In the genomic region with DNA sequence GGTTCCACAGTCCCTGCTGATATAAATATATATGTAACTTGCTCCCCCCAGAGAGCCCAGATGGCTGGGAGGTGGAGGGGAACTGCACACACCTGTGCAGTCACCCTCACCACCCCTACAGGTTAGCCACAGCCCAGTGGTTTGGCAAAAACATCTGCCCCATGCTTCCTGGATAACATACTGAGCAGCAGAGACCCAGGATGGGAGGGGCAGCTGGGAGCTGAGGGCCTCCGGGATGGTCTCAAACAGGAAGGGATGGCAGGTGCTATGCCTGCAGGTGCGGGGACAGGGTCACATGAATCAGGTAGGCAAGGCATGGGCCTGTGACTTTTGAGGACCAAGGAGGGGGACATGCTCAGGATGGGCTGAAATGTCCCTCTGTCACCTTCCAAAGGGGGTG, we compare ENCODE assay signal across 15 cellular contexts.
DNase-seq lines count a peak whose midpoint lies in the region; ATAC-seq and TF ChIP-seq lines count a peak whose summit lies in the region.
"Had no signal": no experiment of that assay in that cellular context is flagged by ENCODE, and none has a peak within 500 bp of the region (broad histone marks: within the 10 kb centered on the region; RNA-seq: fewer than 3 reads in every experiment).

No MANE protein-coding gene starts in this region.

- ATAC-seq in GM18907 (IDR thresholded peaks at IDR 0.05; ENCODE audit: unreplicated experiment) (peak; percentile 45), GM18909 (IDR thresholded peaks at IDR 0.05; ENCODE audit: poor library complexity, unreplicated experiment) (no peak)

- H4K20me1 ChIP-seq in BLaER1 treated with 17β-estradiol and CSF1 and Interleukin-3, amounts not matched to agents 10 nM and 100 nM, result no peaks in the 10 kb centered on the region

- POLR2A ChIA-PET in CD8-positive, alpha-beta memory T cell (lab: Charles Lee), result interaction anchor here (1.3 kb wide), 1 partner anchor 9 kb away, joined by 3 read pairs; no protein-coding TSS in a partner anchor

- H3K4me1 Mint-ChIP-seq in CD8-positive, alpha-beta memory T cell, result peaks cover 24 to 42% (median 34%) of the 10 kb centered on the region in 3 donors

- H3K4me2 ChIP-seq in BLaER1 treated with 17β-estradiol and CSF1 and Interleukin-3, amounts not matched to agents 10 nM and 100 nM, result peak overlapping the region in 10 of 11 experiments; percentile 13 to 87 (median 71); a peak in 17 of 22 replicates

- H3K27me3 ChIP-seq in BLaER1 treated with 17β-estradiol and CSF1 and Interleukin-3, amounts not matched to agents 10 nM and 100 nM, result no peaks in the 10 kb centered on the region
- no peaks in the 10 kb centered on the region for H3K27me3 ChIP-seq in colonic mucosa
- no peaks in the 10 kb centered on the region for H3K27me3 ChIP-seq in CD8-positive, alpha-beta memory T cell (ENCODE audit: insufficient read depth, low read length, poor library complexity, severe bottlenecking)
- H3K27me3 ChIP-seq: vagina had no signal

- no peaks in the 10 kb centered on the region for H3K36me3 ChIP-seq in BLaER1 treated with 17β-estradiol and CSF1 and Interleukin-3, amounts not matched to agents 10 nM and 100 nM
- H3K36me3 ChIP-seq in colonic mucosa, result no peaks in the 10 kb centered on the region
- no peaks in the 10 kb centered on the region for H3K36me3 ChIP-seq in CD8-positive, alpha-beta memory T cell (ENCODE audit: insufficient read depth, low read length)
- H3K36me3 ChIP-seq: vagina had no signal

- DNase-seq in Jurkat, Clone E6-1 (ENCODE audit: low read depth, low spot score), result peak; percentile 71
- DNase-seq in colonic mucosa (no peak), foreskin melanocyte (no peak), head of caudate nucleus (no peak)
- DNase-seq in CD8-positive, alpha-beta memory T cell, result no peak
- DNase-seq: activated CD4-positive, alpha-beta T cell treated with anti-CD3 and anti-CD28 coated beads for 4 hours; activated naive CD4-positive, alpha-beta T cell treated with anti-CD3 and anti-CD28 coated beads, Interleukin-2, amount 50 U/mL, for 16 hours; CD4-positive, alpha-beta memory T cell; NCI-H345 had no signal

- intact Hi-C loops in colonic mucosa (cut with DNase I), result no loop called here
- intact Hi-C loops in head of caudate nucleus (cut with DNase I), result no loop called here

- no peak for TF ChIP-seq CTCF in colonic mucosa (IDR thresholded peaks at IDR 0.05)

- no peaks in the 10 kb centered on the region for H3K36me3 Mint-ChIP-seq in CD8-positive, alpha-beta memory T cell
- H3K36me3 Mint-ChIP-seq: CD4-positive, alpha-beta memory T cell had no signal

- H3K9me3 ChIP-seq in BLaER1 treated with 17β-estradiol and CSF1 and Interleukin-3, amounts not matched to agents 10 nM and 100 nM (replicated peaks in 1 of 11), result peaks cover 6 to 14% (median 9%) of the 10 kb centered on the region in 11 experiments; a peak in 17 of 22 replicates
- H3K9me3 ChIP-seq in colonic mucosa, result no peaks in the 10 kb centered on the region
- no peaks in the 10 kb centered on the region for H3K9me3 ChIP-seq in CD8-positive, alpha-beta memory T cell (ENCODE audit: low read length)
- H3K9me3 ChIP-seq: vagina had no signal

- CTCF ChIA-PET in CD8-positive, alpha-beta memory T cell (lab: Charles Lee), result interaction anchor here (1.0 kb wide), 1 partner anchor 60 kb away, joined by 3 read pairs; no protein-coding TSS in a partner anchor

- H3K9me3 Mint-ChIP-seq in CD8-positive, alpha-beta memory T cell, result no peaks in the 10 kb centered on the region

- H3K4me3 Mint-ChIP-seq in CD8-positive, alpha-beta memory T cell, result no peak overlapping the region
- H3K4me3 Mint-ChIP-seq: nephron had no signal

- H3K27me3 Mint-ChIP-seq in CD8-positive, alpha-beta memory T cell, result peaks cover 0 to 7% of the 10 kb centered on the region in 2 donors

- H3K9ac ChIP-seq in BLaER1 treated with 17β-estradiol and CSF1 and Interleukin-3, amounts not matched to agents 10 nM and 100 nM, result 0 out of 22 replicates have a peak overlapping the region, but pooled peaks of 1 of the 11 experiments have one; percentile 2
- peak overlapping the region in 1 of 2 donors; percentile 4 for H3K9ac ChIP-seq in colonic mucosa (ENCODE audit: low read depth in 2 of 2, low read length in 2 of 2)

- peak overlapping the region in 3 of 8 donors; percentile 60 to 66 (median 61) for H3K27ac Mint-ChIP-seq in CD8-positive, alpha-beta memory T cell

- H3K4me1 ChIP-seq in BLaER1 treated with 17β-estradiol and CSF1 and Interleukin-3, amounts not matched to agents 10 nM and 100 nM, result peaks cover 22 to 48% (median 39%) of the 10 kb centered on the region in 10 experiments
- peaks cover 3% of the 10 kb centered on the region for H3K4me1 ChIP-seq in colonic mucosa
- no peaks in the 10 kb centered on the region for H3K4me1 ChIP-seq in CD8-positive, alpha-beta memory T cell (ENCODE audit: insufficient read depth, low read length)

- no peak overlapping the region for H3K4me3 ChIP-seq in BLaER1 treated with 17β-estradiol and CSF1 and Interleukin-3, amounts not matched to agents 10 nM and 100 nM
- H3K4me3 ChIP-seq in Jurkat, Clone E6-1 (ENCODE audit: low read length), result no peak overlapping the region
- H3K4me3 ChIP-seq in colonic mucosa, result no peak overlapping the region
- H3K4me3 ChIP-seq in CD8-positive, alpha-beta memory T cell (ENCODE audit: low read length), result no peak overlapping the region
- H3K4me3 ChIP-seq: SK-N-MC, vagina had no signal

- no peak overlapping the region for H3K27ac ChIP-seq in BLaER1 treated with 17β-estradiol and CSF1 and Interleukin-3, amounts not matched to agents 10 nM and 100 nM
- peak overlapping the region; percentile 60 for H3K27ac ChIP-seq in colonic mucosa
- H3K27ac ChIP-seq in CD8-positive, alpha-beta memory T cell (ENCODE audit: low read depth, low read length), result no peak overlapping the region
- H3K27ac ChIP-seq: SK-N-MC, vagina had no signal
